ENCODE assay signal across 14 cellular contexts in genomic region chr1:38783659-38784229, GRCh38.
DNase-seq lines count a peak whose midpoint lies in the region; ATAC-seq and TF ChIP-seq lines count a peak whose summit lies in the region.
"Had no signal": no experiment of that assay in that cellular context is flagged by ENCODE, and none has a peak within 500 bp of the region (broad histone marks: within the 10 kb centered on the region; RNA-seq: fewer than 3 reads in every experiment).

No MANE protein-coding gene starts in this region.

- POLR2A ChIA-PET in A673 (lab: Charles Lee; ENCODE audit: low non-redundant PET) (no interaction called here), GM10248 (lab: Yijun Ruan, JAX) (no interaction called here)

- no peaks in the 10 kb centered on the region for H3K9me3 ChIP-seq in A673 (ENCODE audit: low read depth, low read length, poor library complexity, severe bottlenecking)
- H3K9me3 ChIP-seq: uterus had no signal

- TF ChIP-seq CTCF in A673 (conservative IDR thresholded peaks at IDR 0.05; ENCODE audit: low read depth, low read length) (peak; percentile 34), GM10248 (IDR thresholded peaks at IDR 0.05; ENCODE audit: control extremely low read depth, extremely low read depth, low read depth, missing control alignments) (no peak)

- CTCF ChIA-PET in A673 (lab: Charles Lee), result interaction anchor here (0.6 to 0.9 kb wide), 2 partner anchors 56 to 525 kb away, joined by 3 to 4 read pairs; no protein-coding TSS in a partner anchor
- CTCF ChIA-PET in GM10248 (lab: Yijun Ruan, JAX), result no interaction called here

- no peaks in the 10 kb centered on the region for H3K27me3 ChIP-seq in A673 (replicated peaks; ENCODE audit: insufficient read depth, low read depth, low read length, poor library complexity)

- H3K27ac ChIP-seq in A673 (ENCODE audit: low read depth, low read length, poor library complexity, severe bottlenecking), result peak overlapping the region; percentile 9
- H3K27ac ChIP-seq: uterus had no signal

- peaks cover 45% of the 10 kb centered on the region for H3K4me1 ChIP-seq in A673 (ENCODE audit: insufficient read depth, low read length, poor library complexity, severe bottlenecking)
- H3K4me1 ChIP-seq: uterus had no signal

- H3K4me3 ChIP-seq in A673 (ENCODE audit: low read depth, low read length, poor library complexity, severe bottlenecking), result peak overlapping the region; percentile 29
- H3K4me3 ChIP-seq: uterus had no signal

- TF ChIP-seq POLR2A in GM18505 (IDR thresholded peaks at IDR 0.05; ENCODE audit: borderline replicate concordance, extremely low read depth, insufficient read depth, insufficient read length), result no peak

- DNase-seq in A673 (ENCODE audit: low spot score), result peak; percentile 91
- peak; percentile 43 for DNase-seq in GM10248 (ENCODE audit: extremely low spot score)
- DNase-seq in NCI-H2227 treated with DMSO at 0.1 percent for 48 hours (lab: John Stamatoyannopoulos, UW), result peak; percentile 34
- peak; percentile 52 for DNase-seq in kidney glomerular epithelial cell (lab: John Stamatoyannopoulos, UW)
- no peak for DNase-seq in CD1c-positive myeloid dendritic cell (ENCODE audit: extremely low spot score)
- DNase-seq: activated CD4-positive, alpha-beta T cell treated with anti-CD3 and anti-CD28 coated beads, Interleukin-2, amount 50 U/mL, for 4 hours; activated gamma-delta T cell treated with Interleukin-2 at 50 U/mL for 16 hours; central memory CD4-positive, alpha-beta T cell; T-cell; uterus had no signal

- intact Hi-C loops in A673 (cut with micrococcal nuclease; ENCODE audit: unreplicated experiment), result no loop called here

- ATAC-seq in HG03520 (IDR thresholded peaks at IDR 0.05; ENCODE audit: unreplicated experiment) (no peak), GM18505 (IDR thresholded peaks at IDR 0.05; ENCODE audit: unreplicated experiment) (no peak), GM18861 (IDR thresholded peaks at IDR 0.05; ENCODE audit: unreplicated experiment) (no peak)
- ATAC-seq: esophagus mucosa, T-cell had no signal

- H3K36me3 ChIP-seq in A673 (ENCODE audit: insufficient read depth, low read length, poor library complexity, severe bottlenecking), result no peaks in the 10 kb centered on the region
- H3K36me3 ChIP-seq: uterus had no signal

- no TSS peak for BruUV-seq in A673 (replicated peaks; lab: Mats Ljungman, UMichigan)
